Comparison of ENCODE assay signal across 19 cellular contexts in the genomic region with DNA sequence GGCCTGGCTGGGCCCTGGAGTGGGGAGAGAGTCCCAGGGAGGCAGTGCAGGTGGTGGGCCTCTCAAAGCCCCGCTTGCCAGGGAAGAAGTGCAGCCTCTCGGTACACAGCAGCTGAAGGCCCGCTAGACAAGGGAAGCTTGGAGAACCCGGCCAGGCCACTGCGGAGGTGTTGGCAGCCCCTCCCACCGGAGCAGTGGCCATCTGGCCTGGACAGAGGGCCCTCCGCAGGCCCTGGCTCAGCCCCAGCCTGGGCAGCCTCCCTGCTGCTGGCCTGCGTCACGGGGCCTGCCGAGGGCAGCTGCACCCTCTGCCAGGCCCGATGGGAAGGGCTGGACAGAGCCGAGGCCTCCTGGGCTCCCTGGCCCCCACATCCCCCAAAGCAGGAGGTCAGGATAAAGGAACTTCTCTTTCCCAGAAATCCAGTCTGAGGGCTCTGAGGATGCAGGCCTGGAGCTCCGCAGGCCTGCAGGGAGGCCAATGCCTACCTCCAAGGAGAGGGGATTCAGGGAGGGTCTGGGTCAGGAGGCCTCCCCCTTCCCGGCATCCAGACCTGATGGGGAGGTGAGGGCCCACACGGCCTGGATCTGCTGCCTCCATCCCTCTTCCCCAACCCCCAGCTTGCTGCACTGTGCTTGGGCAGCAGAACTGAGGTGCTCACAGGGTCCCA. TPM values are rescaled to one million over a fixed set of nuclear protein-coding genes. Genes with fewer than 3 reads are reported as not detected.
DNase-seq lines count a peak whose midpoint lies in the region; ATAC-seq and TF ChIP-seq lines count a peak whose summit lies in the region.
"Had no signal": no experiment of that assay in that cellular context is flagged by ENCODE, and none has a peak within 500 bp of the region (broad histone marks: within the 10 kb centered on the region; RNA-seq: fewer than 3 reads in every experiment).

No MANE protein-coding gene starts in this region.

- ATAC-seq in GM21723 (IDR thresholded peaks at IDR 0.05; ENCODE audit: unreplicated experiment) (no peak), HG02840 (IDR thresholded peaks at IDR 0.05; ENCODE audit: low FRiP score, unreplicated experiment) (no peak)
- ATAC-seq: activated CD4-positive, CD25-positive, alpha-beta regulatory T cell treated with anti-CD3 and anti-CD28 coated beads, Interleukin-2, amount 50 U/mL, for 24 hours; naive thymus-derived CD8-positive, alpha-beta T cell; T-helper 17 cell had no signal

- peak overlapping the region; percentile 4 for H3K27ac Mint-ChIP-seq in glutamatergic neuron (ENCODE audit: unreplicated experiment)
- H3K27ac Mint-ChIP-seq: activated T-helper 2 cell treated with anti-CD3 and anti-CD28 coated beads, Interferon-gamma antibody, Interleukin-2, Interleukin-4, amounts not matched to agents 10 μg/mL and 5 μg/mL and 100 μg/mL, durations not matched to agents 14 hours and 24 hours and 36 hours; CD4-positive, alpha-beta T cell; T-helper 17 cell had no signal

- no peak overlapping the region for H3K4me3 Mint-ChIP-seq in glutamatergic neuron (ENCODE audit: unreplicated experiment)
- H3K4me3 Mint-ChIP-seq: CD4-positive, alpha-beta T cell; naive thymus-derived CD8-positive, alpha-beta T cell; T-helper 17 cell had no signal

- H3K36me3 Mint-ChIP-seq in glutamatergic neuron (ENCODE audit: unreplicated experiment): no peaks in the 10 kb centered on the region
- H3K36me3 Mint-ChIP-seq: naive thymus-derived CD8-positive, alpha-beta T cell had no signal

- TF ChIP-seq CTCF in glutamatergic neuron (IDR thresholded peaks at IDR 0.05; ENCODE audit: partially characterized antibody, unreplicated experiment): no peak

- H3K9me3 Mint-ChIP-seq in glutamatergic neuron (ENCODE audit: unreplicated experiment): peaks cover 4% of the 10 kb centered on the region
- H3K9me3 Mint-ChIP-seq: activated T-helper 2 cell treated with anti-CD3 and anti-CD28 coated beads, Interferon-gamma antibody, Interleukin-2, Interleukin-4, amounts not matched to agents 10 μg/mL and 5 μg/mL and 100 μg/mL, durations not matched to agents 14 hours and 24 hours and 36 hours; CD4-positive, alpha-beta T cell; naive thymus-derived CD8-positive, alpha-beta T cell had no signal

- H3K27me3 Mint-ChIP-seq in glutamatergic neuron (ENCODE audit: unreplicated experiment): peaks cover 2% of the 10 kb centered on the region

- DNase-seq in C1 segment of cervical spinal cord (lab: John Stamatoyannopoulos, UW) (peak in 12 of 14 donors; percentile 26 to 96 (median 54)), SHP77 treated with DMSO at 0.1 percent for 48 hours (lab: John Stamatoyannopoulos, UW) (peak; percentile 36), glutamatergic neuron (no peak), nucleus accumbens (lab: John Stamatoyannopoulos, UW) (peak in 51 of 56 donors; percentile 12 to 87 (median 66)), T1000 (lab: John Stamatoyannopoulos, UW) (no peak), activated gamma-delta T cell (lab: John Stamatoyannopoulos, UW) (no peak)
- DNase-seq: ACHN; CD4-positive, alpha-beta T cell; DMS79; foreskin fibroblast; NCI-H1930; stimulated activated CD4-positive, alpha-beta T cell treated with anti-CD3 and anti-CD28 coated beads, Interleukin-1b, Interleukin-23, amount 100 ng/mL, for 48 hours; T-helper 17 cell had no signal

- peaks cover 5% of the 10 kb centered on the region for H3K4me1 Mint-ChIP-seq in glutamatergic neuron (ENCODE audit: low read depth, unreplicated experiment)

RNA-seq across cellular contexts. Expression of gene SPPL2C, which starts 4.3 kb away (rescaled TPM):
- total RNA-seq in glutamatergic neuron (ENCODE audit: unreplicated experiment): not detected
- total RNA-seq: activated T-helper 2 cell treated with anti-CD3 and anti-CD28 coated beads, Interferon-gamma antibody, Interleukin-2, Interleukin-4, amounts not matched to agents 10 μg/mL and 5 μg/mL and 100 μg/mL, durations not matched to agents 14 hours and 24 hours and 36 hours; CD4-positive, alpha-beta T cell; lung microvascular endothelial cell; naive thymus-derived CD8-positive, alpha-beta T cell; T-helper 17 cell had no signal

RNA-seq across cellular contexts. Expression of gene MAPT, which starts 45.4 kb away (rescaled TPM):
- total RNA-seq in glutamatergic neuron (ENCODE audit: unreplicated experiment): 123 TPM

Comparison
In these comparisons a context has a peak if more than half of its experiments do, and no peak if none do; other contexts are left out.
1. DNase-seq: peak in C1 segment of cervical spinal cord (12 of 14), SHP77 treated with DMSO at 0.1 percent for 48 hours (single experiment) and nucleus accumbens (51 of 56); none in glutamatergic neuron (single experiment), T1000 (single experiment) and activated gamma-delta T cell (single experiment).